In genomic region chr4:74473155-74473811, GRCh38 we compare ENCODE assay signal across 11 cellular contexts. TPM values are rescaled to one million over a fixed set of nuclear protein-coding genes. Genes with fewer than 3 reads are reported as not detected.
DNase-seq lines count a peak whose midpoint lies in the region; ATAC-seq, FAIRE-seq and TF ChIP-seq lines count a peak whose summit lies in the region.
"Had no signal": no experiment of that assay in that cellular context is flagged by ENCODE, and none has a peak within 500 bp of the region (broad histone marks: within the 10 kb centered on the region; RNA-seq: fewer than 3 reads in every experiment).

No MANE protein-coding gene starts in this region.

- intact Hi-C loops in right cardiac atrium (cut with DNase I), result no loop called here
- intact Hi-C loops in tibial artery (cut with DNase I; ENCODE audit: low total_unique reads), result no loop called here

- H3K27me3 ChIP-seq in bronchial epithelial cell (ENCODE audit: control insufficient read depth, insufficient read depth, low read length), result no peaks in the 10 kb centered on the region
- no peaks in the 10 kb centered on the region for H3K27me3 ChIP-seq in right cardiac atrium (ENCODE audit: control insufficient read depth, insufficient read depth)
- no peaks in the 10 kb centered on the region for H3K27me3 ChIP-seq in tibial artery

- H3K36me3 ChIP-seq in bronchial epithelial cell (ENCODE audit: control insufficient read depth, insufficient read depth, low read length) (no peaks in the 10 kb centered on the region), tibial artery (no peaks in the 10 kb centered on the region)

- TF ChIP-seq CTCF in bronchial epithelial cell (IDR thresholded peaks at IDR 0.05; ENCODE audit: insufficient read depth, low read length, severe bottlenecking) (no peak), tibial artery (IDR thresholded peaks at IDR 0.05) (no peak), D721Med (IDR thresholded peaks at IDR 0.05; ENCODE audit: insufficient read depth, missing control alignments) (no peak)

- no peaks in the 10 kb centered on the region for H3K9me3 Mint-ChIP-seq in natural killer cell treated with Interleukin-12 subunit alpha and Interleukin-12 subunit beta and Interleukin-15 and Interleukin-18, amount 100 ng/mL, for 72 hours

- H3K27ac ChIP-seq in right cardiac atrium (ENCODE audit: low read length), result peak overlapping the region; percentile 27
- peak overlapping the region; percentile 63 to 66 for H3K27ac ChIP-seq in tibial artery

- H3K36me3 Mint-ChIP-seq in natural killer cell treated with Interleukin-12 subunit alpha and Interleukin-12 subunit beta and Interleukin-15 and Interleukin-18, amount 100 ng/mL, for 72 hours, result no peaks in the 10 kb centered on the region

- H3K4me3 Mint-ChIP-seq in natural killer cell treated with Interleukin-12 subunit alpha and Interleukin-12 subunit beta and Interleukin-15 and Interleukin-18, amount 100 ng/mL, for 72 hours, result no peak overlapping the region

- H3K4me3 ChIP-seq in bronchial epithelial cell (ENCODE audit: low read depth, low read length), result no peak overlapping the region
- H3K4me3 ChIP-seq in right cardiac atrium (ENCODE audit: low read length), result no peak overlapping the region
- no peak overlapping the region for H3K4me3 ChIP-seq in tibial artery

- H3K9me3 ChIP-seq in right cardiac atrium (ENCODE audit: control insufficient read depth, low read length) (no peaks in the 10 kb centered on the region), tibial artery (no peaks in the 10 kb centered on the region)

- ATAC-seq in right cardiac atrium, result peak; percentile 83 to 87
- no peak for ATAC-seq in natural killer cell treated with Interleukin-12 subunit alpha and Interleukin-12 subunit beta and Interleukin-15 and Interleukin-18, amount 100 ng/mL, for 72 hours

- peak; percentile 64 for DNase-seq in HPDE6-E6E7 (ENCODE audit: extremely low spot score)
- peak; percentile 92 for DNase-seq in bronchial epithelial cell (ENCODE audit: low read depth)
- no peak for DNase-seq in right cardiac atrium
- peak; percentile 41 to 65 for DNase-seq in tibial artery
- no peak for DNase-seq in D721Med (ENCODE audit: insufficient read length, low spot score)
- DNase-seq in AML-193 (lab: John Stamatoyannopoulos, UW), result no peak
- DNase-seq in hippocampal formation (lab: John Stamatoyannopoulos, UW), result no peak
- DNase-seq in natural killer cell treated with Interleukin-12 subunit alpha and Interleukin-12 subunit beta and Interleukin-15 and Interleukin-18, amount 100 ng/mL, for 72 hours (ENCODE audit: low spot score), result no peak
- DNase-seq: activated CD8-positive, alpha-beta memory T cell treated with anti-CD3 and anti-CD28 coated beads, Interleukin-2, amount 50 U/mL, for 48 hours; effector memory CD4-positive, alpha-beta T cell; NCI-H2107 had no signal

- peak; percentile 99 for FAIRE-seq in bronchial epithelial cell (lab: Jason Lieb, UNC)
- no peak for FAIRE-seq in D721Med (lab: Jason Lieb, UNC)

- no peaks in the 10 kb centered on the region for H3K4me1 Mint-ChIP-seq in natural killer cell treated with Interleukin-12 subunit alpha and Interleukin-12 subunit beta and Interleukin-15 and Interleukin-18, amount 100 ng/mL, for 72 hours (ENCODE audit: low read depth in 2 of 2)

- H3K4me1 ChIP-seq in right cardiac atrium (ENCODE audit: control insufficient read depth, insufficient read depth, low read length), result peaks cover 3% of the 10 kb centered on the region
- peaks cover 0 to 30% (median 20%) of the 10 kb centered on the region in 4 donors for H3K4me1 ChIP-seq in tibial artery

- peaks cover 15 to 25% of the 10 kb centered on the region in 2 donors for H3K27me3 Mint-ChIP-seq in natural killer cell treated with Interleukin-12 subunit alpha and Interleukin-12 subunit beta and Interleukin-15 and Interleukin-18, amount 100 ng/mL, for 72 hours

- H3K27ac Mint-ChIP-seq in natural killer cell treated with Interleukin-12 subunit alpha and Interleukin-12 subunit beta and Interleukin-15 and Interleukin-18, amount 100 ng/mL, for 72 hours, result no peak overlapping the region

- 33% methylated on average over 5 of the region's 5 CpGs for WGBS in right cardiac atrium

RNA-seq across cellular contexts. Expression of gene AREG, which starts 28.3 kb away (rescaled TPM):
- 197 and 272 TPM in 2 replicates for total RNA-seq in bronchial epithelial cell
- 1 to 10 TPM; 2.7 to 7.3 (median 3.7) TPM for total RNA-seq in right cardiac atrium
- 11.3 TPM for polyA plus RNA-seq in right cardiac atrium
- total RNA-seq in natural killer cell treated with Interleukin-12 subunit alpha and Interleukin-12 subunit beta and Interleukin-15 and Interleukin-18, amount 100 ng/mL, for 72 hours, result under 1 TPM; 0.38 to 0.95 TPM

Comparison
In these comparisons a context has a peak if more than half of its experiments do, and no peak if none do; other contexts are left out.
1. DNase-seq: peak in HPDE6-E6E7 (single experiment), bronchial epithelial cell (single experiment) and tibial artery (2 of 2); none in right cardiac atrium (0 of 3), D721Med (single experiment), AML-193 (0 of 2), hippocampal formation (0 of 2) and natural killer cell treated with Interleukin-12 subunit alpha and Interleukin-12 subunit beta and Interleukin-15 and Interleukin-18, amount 100 ng/mL, for 72 hours (single experiment).
2. ATAC-seq: peak in right cardiac atrium (2 of 2); none in natural killer cell treated with Interleukin-12 subunit alpha and Interleukin-12 subunit beta and Interleukin-15 and Interleukin-18, amount 100 ng/mL, for 72 hours (0 of 2).
3. RNA of gene AREG, which starts 28.3 kb away (total RNA-seq): 197 to 272 TPM in bronchial epithelial cell; 2.7 to 7.3 TPM in right cardiac atrium and 0.38 to 0.95 TPM in natural killer cell treated with Interleukin-12 subunit alpha and Interleukin-12 subunit beta and Interleukin-15 and Interleukin-18, amount 100 ng/mL, for 72 hours; every median in the first group is over 10 times any median in the second.